Comparison of ENCODE assay signal across 8 cellular contexts in the genomic region with DNA sequence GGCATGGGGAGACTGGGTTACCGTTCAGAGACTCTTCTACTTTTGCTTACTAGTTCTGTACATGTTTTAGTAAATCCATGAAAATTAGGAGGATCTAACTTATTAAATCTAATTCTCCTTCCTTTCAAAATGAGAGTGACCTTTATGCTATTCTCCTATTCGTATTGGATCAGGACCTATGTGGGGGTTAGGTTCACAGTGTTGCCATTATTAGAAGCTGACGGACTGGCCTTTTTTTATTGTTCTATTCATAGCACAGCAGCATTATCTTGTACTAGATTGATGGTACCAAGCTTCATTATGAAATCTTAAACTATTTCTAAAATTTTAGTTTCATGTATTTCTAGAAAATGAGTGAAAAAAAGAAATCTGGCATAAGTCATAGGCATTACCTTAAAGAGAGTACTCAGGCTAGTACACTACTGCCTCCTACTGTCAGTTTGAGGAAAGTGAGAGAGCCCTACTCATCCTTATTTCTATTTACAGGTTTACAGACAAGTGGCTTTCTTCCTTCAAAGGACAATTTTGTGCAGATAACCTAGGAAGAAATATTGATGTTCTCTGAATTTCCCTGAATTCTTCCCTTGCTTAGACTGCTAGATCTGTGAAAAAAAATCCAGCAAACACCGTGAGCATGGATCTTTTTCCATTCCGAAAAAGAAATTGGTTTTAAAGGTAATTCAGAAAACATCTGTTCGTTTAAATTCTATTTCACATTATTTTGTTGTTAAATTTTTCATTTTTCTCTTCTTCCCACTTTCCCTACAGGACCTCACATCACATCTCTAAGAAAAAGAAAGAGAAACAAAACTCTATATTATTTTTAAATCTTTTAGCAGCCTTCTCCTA.
A peak's percentile ranks its signal among the peaks of the same experiment; 100 is the strongest.
DNase-seq lines count a peak whose midpoint lies in the region; ATAC-seq, FAIRE-seq and TF ChIP-seq lines count a peak whose summit lies in the region.

No MANE protein-coding gene starts in this region.

- no peaks in the 10 kb centered on the region for H3K36me3 Mint-ChIP-seq in activated CD8-positive, alpha-beta T cell treated with anti-CD3 and anti-CD28 coated beads, Interleukin-2, amount 10 ng/mL, durations not matched to agents 7 days and 5 days (ENCODE audit: low read depth)

- DNase-seq in A172 (ENCODE audit: low spot score) (peak; percentile 46), GM12865 (ENCODE audit: low read depth) (peak; percentile 59), NCI-H1105 treated with DMSO at 0.1 percent for 48 hours (lab: John Stamatoyannopoulos, UW) (peak; percentile 60), left cardiac atrium (no peak), small intestine (peak; percentile 60), C1 segment of cervical spinal cord (lab: John Stamatoyannopoulos, UW) (no peak)
- peak; percentile 25 for DNase-seq in activated CD8-positive, alpha-beta T cell treated with anti-CD3 and anti-CD28 coated beads, Interleukin-2, amount 10 ng/mL, durations not matched to agents 7 days and 5 days

- CTCF ChIA-PET in activated CD8-positive, alpha-beta T cell treated with anti-CD3 and anti-CD28 coated beads, Interleukin-2, amount 10 ng/mL, durations not matched to agents 7 days and 5 days (lab: Charles Lee): interaction anchor here (0.6 to 6.0 kb wide), 6 partner anchors 9 to 287 kb away, joined by 3 to 51 read pairs (median 4); no protein-coding TSS in a partner anchor

- H3K4me1 ChIP-seq in small intestine (ENCODE audit: control insufficient read depth in 2 of 2, insufficient read depth in 1 of 2, low read depth in 1 of 2, low read length in 1 of 2): no peaks in the 10 kb centered on the region

- no peaks in the 10 kb centered on the region for H3K9me3 ChIP-seq in small intestine (ENCODE audit: control insufficient read depth, low read depth)

- no peaks in the 10 kb centered on the region for H3K36me3 ChIP-seq in small intestine (ENCODE audit: control insufficient read depth in 2 of 2, insufficient read depth in 2 of 2, low read length in 2 of 2)

- peak; percentile 73 for ATAC-seq in HG02588 (IDR thresholded peaks at IDR 0.05; ENCODE audit: unreplicated experiment)
- peak; percentile 72 for ATAC-seq in activated CD8-positive, alpha-beta T cell treated with anti-CD3 and anti-CD28 coated beads, Interleukin-2, amount 10 ng/mL, durations not matched to agents 7 days and 5 days
- peak; percentile 73 to 86 for ATAC-seq in left cardiac atrium

- FAIRE-seq in small intestine (lab: Jason Lieb, UNC): no peak

- H3K4me1 Mint-ChIP-seq in activated CD8-positive, alpha-beta T cell treated with anti-CD3 and anti-CD28 coated beads, Interleukin-2, amount 10 ng/mL, durations not matched to agents 7 days and 5 days (ENCODE audit: low read depth): peaks cover under 1% of the 10 kb centered on the region

- POLR2A ChIA-PET in activated CD8-positive, alpha-beta T cell treated with anti-CD3 and anti-CD28 coated beads, Interleukin-2, amount 10 ng/mL, durations not matched to agents 7 days and 5 days (lab: Charles Lee): no interaction called here

- peak; percentile 76 for TF ChIP-seq CTCF in GM12865 (IDR thresholded peaks at IDR 0.05; ENCODE audit: insufficient read depth, low read depth, low read length, missing control alignments)

- no peak overlapping the region for H3K4me3 ChIP-seq in GM12865 (ENCODE audit: low read depth, low read length)
- no peak overlapping the region for H3K4me3 ChIP-seq in small intestine (ENCODE audit: low read depth in 1 of 2, low read length in 2 of 2)

- H3K27me3 ChIP-seq in small intestine (ENCODE audit: control insufficient read depth in 2 of 2, insufficient read depth in 2 of 2, low read length in 2 of 2): no peaks in the 10 kb centered on the region

- H3K27ac Mint-ChIP-seq in activated CD8-positive, alpha-beta T cell treated with anti-CD3 and anti-CD28 coated beads, Interleukin-2, amount 10 ng/mL, durations not matched to agents 7 days and 5 days: no peak overlapping the region

- intact Hi-C loops in left cardiac atrium (cut with DNase I): loop anchor here (5.0 to 10.0 kb wide), 3 partner anchors 283 to 657 kb away; no protein-coding TSS in a partner anchor

- no peak overlapping the region for H3K4me3 Mint-ChIP-seq in activated CD8-positive, alpha-beta T cell treated with anti-CD3 and anti-CD28 coated beads, Interleukin-2, amount 10 ng/mL, durations not matched to agents 7 days and 5 days

- H3K27ac ChIP-seq in small intestine (ENCODE audit: low read depth in 1 of 2, low read length in 1 of 2): no peak overlapping the region

- no peaks in the 10 kb centered on the region for H3K27me3 Mint-ChIP-seq in activated CD8-positive, alpha-beta T cell treated with anti-CD3 and anti-CD28 coated beads, Interleukin-2, amount 10 ng/mL, durations not matched to agents 7 days and 5 days (ENCODE audit: low read depth)

- no peaks in the 10 kb centered on the region for H3K9me3 Mint-ChIP-seq in activated CD8-positive, alpha-beta T cell treated with anti-CD3 and anti-CD28 coated beads, Interleukin-2, amount 10 ng/mL, durations not matched to agents 7 days and 5 days (ENCODE audit: insufficient read depth)

- 77 to 80% (median 80%) methylated on average over 6 of the region's 6 CpGs for WGBS in small intestine, 3 donors

Comparison
In these comparisons a context has a peak if more than half of its experiments do, and no peak if none do; other contexts are left out.
1. DNase-seq: peak in A172 (single experiment), GM12865 (single experiment), NCI-H1105 treated with DMSO at 0.1 percent for 48 hours (single experiment), activated CD8-positive, alpha-beta T cell treated with anti-CD3 and anti-CD28 coated beads, Interleukin-2, amount 10 ng/mL, durations not matched to agents 7 days and 5 days (single experiment) and small intestine (single experiment); none in left cardiac atrium (single experiment) and C1 segment of cervical spinal cord (0 of 14).
2. Peak in every context shown above with its lines, with median percentiles within 50 percentile points of each other: ATAC-seq.